Comparison of ENCODE assay signal across 8 cellular contexts in genomic region chr4:184733654-184734524, GRCh38.
DNase-seq lines count a peak whose midpoint lies in the region; ATAC-seq lines count a peak whose summit lies in the region.

TSS of gene CENPU (minus strand) at chr4:184734096. CDS start at chr4:184734062, 34 bp downstream.

- peaks cover 17% of the 10 kb centered on the region for H3K36me3 Mint-ChIP-seq in central memory CD8-positive, alpha-beta T cell (ENCODE audit: insufficient read depth)

- H3K4me1 Mint-ChIP-seq in central memory CD8-positive, alpha-beta T cell: peaks cover 26% of the 10 kb centered on the region

- DNase-seq in AG08396 (ENCODE audit: low spot score): peak; percentile 100
- peak; percentile 93 for DNase-seq in NCI-H345 treated with DMSO at 0.1 percent for 48 hours (lab: John Stamatoyannopoulos, UW; ENCODE audit: unreplicated experiment)
- DNase-seq in activated CD4-positive, CD25-positive, alpha-beta regulatory T cell (lab: John Stamatoyannopoulos, UW): peak; percentile 87 to 93 (median 91)
- peak; percentile 87 to 91 for DNase-seq in central memory CD8-positive, alpha-beta T cell (ENCODE audit: low spot score in 2 of 2)
- DNase-seq in iris pigment epithelial cell (ENCODE audit: low read depth): peak; percentile 99
- peak; percentile 91 to 92 for DNase-seq in stimulated activated CD4-positive, alpha-beta T cell treated with anti-CD3 and anti-CD28 coated beads, Interleukin-12 subunit alpha, Interleukin-12 subunit beta, amount 100 ng/mL, for 24 hours (ENCODE audit: low read depth in 2 of 2)

- H3K27ac Mint-ChIP-seq in central memory CD8-positive, alpha-beta T cell (ENCODE audit: low read depth): peak within 1 kb of the TSS; percentile 92

- H3K9me3 Mint-ChIP-seq in central memory CD8-positive, alpha-beta T cell: no peaks in the 10 kb centered on the region

- no peaks in the 10 kb centered on the region for H3K27me3 Mint-ChIP-seq in central memory CD8-positive, alpha-beta T cell

- ATAC-seq in GM19023 (IDR thresholded peaks at IDR 0.05; ENCODE audit: unreplicated experiment) (peak; percentile 92), HG03280 (IDR thresholded peaks at IDR 0.05; ENCODE audit: unreplicated experiment) (peak; percentile 95)
- peak; percentile 96 for ATAC-seq in central memory CD8-positive, alpha-beta T cell (replicated peaks; ENCODE audit: extremely low read depth, poor library complexity, severe bottlenecking)

- H3K4me3 Mint-ChIP-seq in central memory CD8-positive, alpha-beta T cell: peak within 1 kb of the TSS; percentile 82

Comparison
In these comparisons a context has a peak if more than half of its experiments do, and no peak if none do; other contexts are left out.
1. Peak in every context shown above with its lines: DNase-seq and ATAC-seq.